7 cellular contexts compared by ENCODE assay signal in genomic region chr10:129450391-129450790, GRCh38.
"Had no signal": no experiment of that assay in that cellular context is flagged by ENCODE, and none has a peak within 500 bp of the region (broad histone marks: within the 10 kb centered on the region; RNA-seq: fewer than 3 reads in every experiment).

No MANE protein-coding gene starts in this region.

- H3K27ac Mint-ChIP-seq: GM23338, H9, HFFc6 had no signal

- H3K4me3 ChIP-seq: GM23338, K562 had no signal

- ATAC-seq: GM23338, HepG2, K562 had no signal

- H3K9me3 Mint-ChIP-seq: H9 had no signal

- H3K4me3 Mint-ChIP-seq: GM23338, H9, HFFc6 had no signal

- H2AFZ ChIP-seq: GM23338 had no signal

- H3K27ac ChIP-seq: HL-60 had no signal

- DNase-seq: H9, HCEC 1CT, HFFc6 had no signal

- H3K4me2 ChIP-seq: GM23338 had no signal
